Comparison of ENCODE assay signal across 20 cellular contexts in genomic region chr2:111909079-111909478, GRCh38. TPM values are rescaled to one million over a fixed set of nuclear protein-coding genes. Genes with fewer than 3 reads are reported as not detected.
DNase-seq lines count a peak whose midpoint lies in the region; ATAC-seq and TF ChIP-seq lines count a peak whose summit lies in the region.
"Had no signal": no experiment of that assay in that cellular context is flagged by ENCODE, and none has a peak within 500 bp of the region (broad histone marks: within the 10 kb centered on the region; RNA-seq: fewer than 3 reads in every experiment).

No MANE protein-coding gene starts in this region.

- TF ChIP-seq EP300 in suprapubic skin (IDR thresholded peaks at IDR 0.05) = no peak

- peak; percentile 62 for DNase-seq in ELF-1 (ENCODE audit: low read depth, low spot score)
- DNase-seq in right lobe of liver = no peak
- DNase-seq in suprapubic skin (ENCODE audit: low spot score in 2 of 2) = no peak
- no peak for DNase-seq in NCI-H446 treated with DMSO at 0.1 percent for 48 hours (lab: John Stamatoyannopoulos, UW)
- DNase-seq: activated CD4-positive, CD25-positive, alpha-beta regulatory T cell; activated naive CD8-positive, alpha-beta T cell treated with anti-CD3 and anti-CD28 coated beads for 36 hours; activated T-cell treated with anti-CD3 and anti-CD28 coated beads, Interleukin-2, amount 50 U/mL, for 72 hours; glutamatergic neuron; NCI-H1105 treated with DMSO at 0.1 percent for 48 hours; NCI-H2107; NCI-H526 treated with DMSO at 0.1 percent for 48 hours; PC-3; T-helper 2 cell; uterus had no signal

- H3K27ac ChIP-seq in cingulate gyrus (ENCODE audit: low read depth, low read length) = peak overlapping the region; percentile 70
- H3K27ac ChIP-seq in right lobe of liver = peak overlapping the region in 2 of 3 donors; percentile 8 to 35
- H3K27ac ChIP-seq in suprapubic skin = peak overlapping the region; percentile 52
- H3K27ac ChIP-seq: SJSA1, uterus had no signal

- ATAC-seq in right lobe of liver (peak; percentile 27 to 48 (median 36)), GM19023 (IDR thresholded peaks at IDR 0.05; ENCODE audit: unreplicated experiment) (no peak), GM19455 (IDR thresholded peaks at IDR 0.05; ENCODE audit: unreplicated experiment) (no peak)
- ATAC-seq: activated T-cell treated with anti-CD3 and anti-CD28 coated beads, Interleukin-2, amount 50 U/mL, for 72 hours; esophagus mucosa; natural killer cell treated with Interleukin-12 subunit alpha and Interleukin-12 subunit beta and Interleukin-15 and Interleukin-18, amount 100 ng/mL, for 72 hours; PC-3 had no signal

- H3K9me3 ChIP-seq in right lobe of liver (no peaks in the 10 kb centered on the region), suprapubic skin (no peaks in the 10 kb centered on the region)
- H3K9me3 ChIP-seq: SJSA1, uterus had no signal

- no peak overlapping the region for H3K4me3 ChIP-seq in right lobe of liver
- H3K4me3 ChIP-seq in suprapubic skin = no peak overlapping the region
- H3K4me3 ChIP-seq: SJSA1, uterus had no signal

- H3K27me3 ChIP-seq in right lobe of liver (no peaks in the 10 kb centered on the region), suprapubic skin (no peaks in the 10 kb centered on the region)
- H3K27me3 ChIP-seq: uterus had no signal

- H3K36me3 ChIP-seq in right lobe of liver (no peaks in the 10 kb centered on the region), suprapubic skin (no peaks in the 10 kb centered on the region)
- H3K36me3 ChIP-seq: SJSA1, uterus had no signal

- TF ChIP-seq POLR2A in right lobe of liver (IDR thresholded peaks at IDR 0.05) (no peak), suprapubic skin (IDR thresholded peaks at IDR 0.05) (no peak)

- no peak for TF ChIP-seq CTCF in right lobe of liver (IDR thresholded peaks at IDR 0.05)
- no peak for TF ChIP-seq CTCF in suprapubic skin (IDR thresholded peaks at IDR 0.05)

- intact Hi-C loops in right lobe of liver (cut with DNase I) = no loop called here

- WGBS in right lobe of liver (ENCODE audit: insufficient coverage, low coverage, low lambda C conversion rate, missing lambda C conversion rate) = 20% methylated on average over 2 of the region's 3 CpGs
- 90% methylated on average over 3 of the region's 3 CpGs for WGBS in suprapubic skin

- H3K4me1 ChIP-seq in right lobe of liver (peaks cover 0 to 76% (median 32%) of the 10 kb centered on the region in 4 donors), suprapubic skin (peaks cover 39% of the 10 kb centered on the region)
- H3K4me1 ChIP-seq: SJSA1, uterus had no signal

RNA-seq across cellular contexts. Expression of gene MERTK, which starts 10.7 kb away (rescaled TPM):
- 10 to 100 TPM; 10.6 to 18.3 (median 13.1) TPM for total RNA-seq in right lobe of liver
- total RNA-seq in suprapubic skin = 1 to 10 TPM; 5.5 to 6.7 (median 5.7) TPM
- total RNA-seq: SJSA1 had no signal

RNA-seq across cellular contexts. Expression of gene ANAPC1, which starts 25.1 kb away (rescaled TPM):
- total RNA-seq in right lobe of liver = 10 to 100 TPM; 14.4 to 40.3 (median 17.7) TPM
- 100 to 1,000 TPM in 1 of 4 donors, 10 to 100 TPM in 3; 35.9 to 101 (median 39.5) TPM for total RNA-seq in suprapubic skin

Comparison
In these comparisons a context has a peak if more than half of its experiments do, and no peak if none do; other contexts are left out.
1. ATAC-seq: peak in right lobe of liver (4 of 4); none in GM19023 (single experiment) and GM19455 (single experiment).
2. Peak in every context shown above with its lines, with median percentiles within 50 percentile points of each other: H3K27ac ChIP-seq.